1 cellular context compared by ENCODE assay signal in the genomic region with DNA sequence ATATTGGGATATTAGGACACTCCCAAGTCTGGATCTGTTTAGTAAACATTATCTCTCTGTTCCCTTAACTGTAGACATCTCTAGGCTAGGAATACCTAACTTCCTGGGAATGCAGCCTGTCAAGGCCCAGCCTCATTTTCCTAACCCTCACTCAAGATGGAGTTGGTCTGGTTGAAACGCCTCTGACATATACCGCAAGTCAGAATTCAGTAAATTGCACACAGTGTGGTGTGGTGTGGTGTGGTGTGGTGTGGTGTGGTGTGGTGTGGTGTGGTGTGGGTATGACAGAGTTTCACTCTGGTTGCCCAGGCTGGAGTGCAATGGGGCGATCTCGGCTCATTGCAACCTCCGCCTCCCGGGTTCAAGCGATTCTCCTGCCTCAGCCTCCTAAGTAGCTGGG.
TF ChIP-seq lines count a peak whose summit lies in the region.

No MANE protein-coding gene starts in this region.

TF ChIP-seq in K562, 482 proteins besides CTCF, POLR2A, EP300 and RAD21:
- TF ChIP-seq, protein P1, sequence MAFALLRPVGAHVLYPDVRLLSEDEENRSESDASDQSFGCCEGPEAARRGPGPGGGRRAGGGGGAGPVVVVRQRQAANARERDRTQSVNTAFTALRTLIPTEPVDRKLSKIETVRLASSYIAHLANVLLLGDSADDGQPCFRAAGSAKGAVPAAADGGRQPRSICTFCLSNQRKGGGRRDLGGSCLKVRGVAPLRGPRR (CRISPR knock-in tag; IDR thresholded peaks at IDR 0.05): peak; percentile 48; the same call in 1 of the 2 replicates
- TF ChIP-seq CXXC5 (CRISPR knock-in tag; IDR thresholded peaks at IDR 0.05): 0 out of 2 replicates have a peak, but pooled peaks have one; percentile 14
- 0 out of 2 replicates have a peak, but pooled peaks have one; percentile 54 for TF ChIP-seq IFI16 (CRISPR knock-in tag; IDR thresholded peaks at IDR 0.05)
- TF ChIP-seq ZNF583 (CRISPR knock-in tag; IDR thresholded peaks at IDR 0.05): 0 out of 2 replicates have a peak, but pooled peaks have one; percentile 23
- 0 out of 2 replicates have a peak, but pooled peaks have one; percentile 45 for TF ChIP-seq DMBX1 (CRISPR knock-in tag; IDR thresholded peaks at IDR 0.05; ENCODE audit: borderline replicate concordance)
- TF ChIP-seq, protein P2, sequence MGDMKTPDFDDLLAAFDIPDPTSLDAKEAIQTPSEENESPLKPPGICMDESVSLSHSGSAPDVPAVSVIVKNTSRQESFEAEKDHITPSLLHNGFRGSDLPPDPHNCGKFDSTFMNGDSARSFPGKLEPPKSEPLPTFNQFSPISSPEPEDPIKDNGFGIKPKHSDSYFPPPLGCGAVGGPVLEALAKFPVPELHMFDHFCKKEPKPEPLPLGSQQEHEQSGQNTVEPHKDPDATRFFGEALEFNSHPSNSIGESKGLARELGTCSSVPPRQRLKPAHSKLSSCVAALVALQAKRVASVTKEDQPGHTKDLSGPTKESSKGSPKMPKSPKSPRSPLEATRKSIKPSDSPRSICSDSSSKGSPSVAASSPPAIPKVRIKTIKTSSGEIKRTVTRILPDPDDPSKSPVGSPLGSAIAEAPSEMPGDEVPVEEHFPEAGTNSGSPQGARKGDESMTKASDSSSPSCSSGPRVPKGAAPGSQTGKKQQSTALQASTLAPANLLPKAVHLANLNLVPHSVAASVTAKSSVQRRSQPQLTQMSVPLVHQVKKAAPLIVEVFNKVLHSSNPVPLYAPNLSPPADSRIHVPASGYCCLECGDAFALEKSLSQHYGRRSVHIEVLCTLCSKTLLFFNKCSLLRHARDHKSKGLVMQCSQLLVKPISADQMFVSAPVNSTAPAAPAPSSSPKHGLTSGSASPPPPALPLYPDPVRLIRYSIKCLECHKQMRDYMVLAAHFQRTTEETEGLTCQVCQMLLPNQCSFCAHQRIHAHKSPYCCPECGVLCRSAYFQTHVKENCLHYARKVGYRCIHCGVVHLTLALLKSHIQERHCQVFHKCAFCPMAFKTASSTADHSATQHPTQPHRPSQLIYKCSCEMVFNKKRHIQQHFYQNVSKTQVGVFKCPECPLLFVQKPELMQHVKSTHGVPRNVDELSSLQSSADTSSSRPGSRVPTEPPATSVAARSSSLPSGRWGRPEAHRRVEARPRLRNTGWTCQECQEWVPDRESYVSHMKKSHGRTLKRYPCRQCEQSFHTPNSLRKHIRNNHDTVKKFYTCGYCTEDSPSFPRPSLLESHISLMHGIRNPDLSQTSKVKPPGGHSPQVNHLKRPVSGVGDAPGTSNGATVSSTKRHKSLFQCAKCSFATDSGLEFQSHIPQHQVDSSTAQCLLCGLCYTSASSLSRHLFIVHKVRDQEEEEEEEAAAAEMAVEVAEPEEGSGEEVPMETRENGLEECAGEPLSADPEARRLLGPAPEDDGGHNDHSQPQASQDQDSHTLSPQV (IDR thresholded peaks at IDR 0.05): peak; percentile 50; the same call in 1 of the 2 replicates
- TF ChIP-seq SMAD4 (CRISPR knock-in tag; conservative IDR thresholded peaks at IDR 0.05): peak; percentile 31; the same call in 1 of the 2 replicates
